11 cellular contexts compared by ENCODE assay signal in genomic region chr11:72686639-72687215, GRCh38. TPM values are rescaled to one million over a fixed set of nuclear protein-coding genes. Genes with fewer than 3 reads are reported as not detected.
DNase-seq lines count a peak whose midpoint lies in the region; ATAC-seq and TF ChIP-seq lines count a peak whose summit lies in the region.
"Had no signal": no experiment of that assay in that cellular context is flagged by ENCODE, and none has a peak within 500 bp of the region (broad histone marks: within the 10 kb centered on the region; RNA-seq: fewer than 3 reads in every experiment).

No MANE protein-coding gene starts in this region.

- no peak for DNase-seq in activated T-cell treated with anti-CD3 and anti-CD28 coated beads, Interleukin-2, amount 50 U/mL, for 72 hours
- DNase-seq in activated T-cell treated with anti-CD3 and anti-CD28 coated beads, Interleukin-2, amount 50 U/mL, for 4 hours: no peak
- DNase-seq in activated naive CD8-positive, alpha-beta T cell treated with anti-CD3 and anti-CD28 coated beads, Interleukin-2, amount 50 U/mL, for 24 hours: no peak
- no peak for DNase-seq in hepatocyte (ENCODE audit: low spot score)
- no peak for DNase-seq in stimulated activated CD4-positive, alpha-beta T cell treated with anti-CD3 and anti-CD28 coated beads, Interleukin-12 subunit alpha, Interleukin-12 subunit beta, amount 100 ng/mL, for 4 hours
- no peak for DNase-seq in EL
- no peak for DNase-seq in NCI-H2196 treated with DMSO at 0.1 percent for 48 hours (lab: John Stamatoyannopoulos, UW; ENCODE audit: unreplicated experiment)
- DNase-seq: activated gamma-delta T cell; effector memory CD4-positive, alpha-beta T cell; NCI-H187 had no signal

- H3K27ac ChIP-seq in hepatocyte: peak overlapping the region; percentile 53
- H3K27ac ChIP-seq in stomach smooth muscle (ENCODE audit: low read length): peak overlapping the region; percentile 41

- no peaks in the 10 kb centered on the region for H3K27me3 ChIP-seq in hepatocyte
- H3K27me3 ChIP-seq in stomach smooth muscle (ENCODE audit: control insufficient read depth in 1 of 2, insufficient read depth in 2 of 2, low read length in 2 of 2): no peaks in the 10 kb centered on the region

- no peaks in the 10 kb centered on the region for H3K27me3 Mint-ChIP-seq in activated T-cell treated with anti-CD3 and anti-CD28 coated beads, Interleukin-2, amount 50 U/mL, for 72 hours (ENCODE audit: low read depth)
- no peaks in the 10 kb centered on the region for H3K27me3 Mint-ChIP-seq in activated T-cell treated with anti-CD3 and anti-CD28 coated beads, Interleukin-2, amount 50 U/mL, for 4 hours (ENCODE audit: low read depth)
- no peaks in the 10 kb centered on the region for H3K27me3 Mint-ChIP-seq in activated naive CD8-positive, alpha-beta T cell treated with anti-CD3 and anti-CD28 coated beads, Interleukin-2, amount 50 U/mL, for 24 hours

- H3K27ac Mint-ChIP-seq in activated T-cell treated with anti-CD3 and anti-CD28 coated beads, Interleukin-2, amount 50 U/mL, for 72 hours: peak overlapping the region; percentile 11
- H3K27ac Mint-ChIP-seq in activated naive CD8-positive, alpha-beta T cell treated with anti-CD3 and anti-CD28 coated beads, Interleukin-2, amount 50 U/mL, for 24 hours: peak overlapping the region; percentile 71

- H3K9me3 Mint-ChIP-seq in activated T-cell treated with anti-CD3 and anti-CD28 coated beads, Interleukin-2, amount 50 U/mL, for 72 hours: no peaks in the 10 kb centered on the region
- no peaks in the 10 kb centered on the region for H3K9me3 Mint-ChIP-seq in activated T-cell treated with anti-CD3 and anti-CD28 coated beads, Interleukin-2, amount 50 U/mL, for 4 hours
- no peaks in the 10 kb centered on the region for H3K9me3 Mint-ChIP-seq in activated naive CD8-positive, alpha-beta T cell treated with anti-CD3 and anti-CD28 coated beads, Interleukin-2, amount 50 U/mL, for 24 hours

- H3K4me3 Mint-ChIP-seq in activated T-cell treated with anti-CD3 and anti-CD28 coated beads, Interleukin-2, amount 50 U/mL, for 72 hours: peak overlapping the region; percentile 46 to 53
- H3K4me3 Mint-ChIP-seq in activated T-cell treated with anti-CD3 and anti-CD28 coated beads, Interleukin-2, amount 50 U/mL, for 4 hours: no peak overlapping the region
- H3K4me3 Mint-ChIP-seq in activated naive CD8-positive, alpha-beta T cell treated with anti-CD3 and anti-CD28 coated beads, Interleukin-2, amount 50 U/mL, for 24 hours: no peak overlapping the region

- H3K36me3 Mint-ChIP-seq in activated T-cell treated with anti-CD3 and anti-CD28 coated beads, Interleukin-2, amount 50 U/mL, for 72 hours (ENCODE audit: insufficient read depth in 2 of 2): peaks cover 3 to 4% of the 10 kb centered on the region in 2 donors
- H3K36me3 Mint-ChIP-seq in activated T-cell treated with anti-CD3 and anti-CD28 coated beads, Interleukin-2, amount 50 U/mL, for 4 hours (ENCODE audit: insufficient read depth): peaks cover 15% of the 10 kb centered on the region
- peaks cover 5% of the 10 kb centered on the region for H3K36me3 Mint-ChIP-seq in activated naive CD8-positive, alpha-beta T cell treated with anti-CD3 and anti-CD28 coated beads, Interleukin-2, amount 50 U/mL, for 24 hours (ENCODE audit: low read depth)

- no peak overlapping the region for H3K9ac ChIP-seq in stomach smooth muscle (ENCODE audit: low read length in 2 of 2)

- no peaks in the 10 kb centered on the region for H3K9me2 ChIP-seq in hepatocyte (replicated peaks; ENCODE audit: insufficient read depth)

- no peaks in the 10 kb centered on the region for H3K9me3 ChIP-seq in hepatocyte (ENCODE audit: low read depth)
- H3K9me3 ChIP-seq in stomach smooth muscle (ENCODE audit: control insufficient read depth in 2 of 2, low read length in 2 of 2): no peaks in the 10 kb centered on the region

- H3K4me3 ChIP-seq in hepatocyte (no peak overlapping the region), stomach smooth muscle (ENCODE audit: low read length in 2 of 2) (no peak overlapping the region)

- H3K4me1 ChIP-seq in hepatocyte (ENCODE audit: insufficient read depth) (peaks cover 5% of the 10 kb centered on the region), stomach smooth muscle (ENCODE audit: control insufficient read depth, insufficient read depth, low read length) (peaks cover 45% of the 10 kb centered on the region)

- H4K20me1 ChIP-seq in hepatocyte (ENCODE audit: insufficient read depth, poor library complexity, severe bottlenecking): no peaks in the 10 kb centered on the region

- peak; percentile 6 to 10 for ATAC-seq in activated T-cell treated with anti-CD3 and anti-CD28 coated beads, Interleukin-2, amount 50 U/mL, for 72 hours (replicated peaks in 1 of 2)
- ATAC-seq in activated T-cell treated with anti-CD3 and anti-CD28 coated beads, Interleukin-2, amount 50 U/mL, for 4 hours: no peak
- ATAC-seq in activated naive CD8-positive, alpha-beta T cell treated with anti-CD3 and anti-CD28 coated beads, Interleukin-2, amount 50 U/mL, for 24 hours: no peak

- 90% methylated on average over 6 of the region's 8 CpGs for WGBS in hepatocyte (ENCODE audit: low lambda C conversion rate, missing lambda C conversion rate)

- no peak overlapping the region for H2AFZ ChIP-seq in hepatocyte

- TF ChIP-seq CTCF in hepatocyte (IDR thresholded peaks at IDR 0.05; ENCODE audit: poor library complexity): no peak

- H3K4me2 ChIP-seq in hepatocyte: no peak overlapping the region

- no peaks in the 10 kb centered on the region for H3K36me3 ChIP-seq in hepatocyte (replicated peaks; ENCODE audit: insufficient read depth, low read depth)
- H3K36me3 ChIP-seq in stomach smooth muscle (ENCODE audit: control insufficient read depth in 2 of 2, insufficient read depth in 2 of 2, low read length in 2 of 2): peaks cover 28 to 30% of the 10 kb centered on the region in 2 donors

- H3K79me2 ChIP-seq in hepatocyte: no peaks in the 10 kb centered on the region

- H3K4me1 Mint-ChIP-seq in activated T-cell treated with anti-CD3 and anti-CD28 coated beads, Interleukin-2, amount 50 U/mL, for 72 hours (ENCODE audit: low read depth): peaks cover 26% of the 10 kb centered on the region
- peaks cover 19% of the 10 kb centered on the region for H3K4me1 Mint-ChIP-seq in activated T-cell treated with anti-CD3 and anti-CD28 coated beads, Interleukin-2, amount 50 U/mL, for 4 hours (ENCODE audit: low read depth)
- peaks cover 32% of the 10 kb centered on the region for H3K4me1 Mint-ChIP-seq in activated naive CD8-positive, alpha-beta T cell treated with anti-CD3 and anti-CD28 coated beads, Interleukin-2, amount 50 U/mL, for 24 hours

RNA-seq across cellular contexts. Expression of gene PDE2A, which starts 12.5 kb away (rescaled TPM):
- total RNA-seq in activated T-cell treated with anti-CD3 and anti-CD28 coated beads, Interleukin-2, amount 50 U/mL, for 72 hours: 1 to 10 TPM in 1 of 2 donors, under 1 TPM in 1; 0.77 to 1.7 TPM
- total RNA-seq in activated T-cell treated with anti-CD3 and anti-CD28 coated beads, Interleukin-2, amount 50 U/mL, for 4 hours: under 1 TPM; 0.53 to 0.71 (median 0.60) TPM
- total RNA-seq in hepatocyte: 2.2 and 3.5 TPM in 2 replicates
- 0.60 and 1.1 TPM in 2 replicates for polyA plus RNA-seq in hepatocyte

Comparison
In these comparisons a context has a peak if more than half of its experiments do, and no peak if none do; other contexts are left out.
1. ATAC-seq: peak in activated T-cell treated with anti-CD3 and anti-CD28 coated beads, Interleukin-2, amount 50 U/mL, for 72 hours (2 of 2); none in activated T-cell treated with anti-CD3 and anti-CD28 coated beads, Interleukin-2, amount 50 U/mL, for 4 hours (0 of 2) and activated naive CD8-positive, alpha-beta T cell treated with anti-CD3 and anti-CD28 coated beads, Interleukin-2, amount 50 U/mL, for 24 hours (single experiment).
2. H3K4me3 Mint-ChIP-seq: peak in activated T-cell treated with anti-CD3 and anti-CD28 coated beads, Interleukin-2, amount 50 U/mL, for 72 hours (2 of 2); none in activated T-cell treated with anti-CD3 and anti-CD28 coated beads, Interleukin-2, amount 50 U/mL, for 4 hours (single experiment) and activated naive CD8-positive, alpha-beta T cell treated with anti-CD3 and anti-CD28 coated beads, Interleukin-2, amount 50 U/mL, for 24 hours (single experiment).